ENCODE assay signal across 5 cellular contexts in genomic region chr18:69703461-69703860, GRCh38.
"Had no signal": no experiment of that assay in that cellular context is flagged by ENCODE, and none has a peak within 500 bp of the region (broad histone marks: within the 10 kb centered on the region; RNA-seq: fewer than 3 reads in every experiment).

No MANE protein-coding gene starts in this region.

- H3K4me2 ChIP-seq: GM23338 had no signal

- H3K4me3 ChIP-seq: GM23338, K562 had no signal

- DNase-seq: H9, HCEC 1CT, IMR-90 had no signal

- H2AFZ ChIP-seq: GM23338 had no signal

- ATAC-seq: GM23338, K562 had no signal
